Comparison of ENCODE assay signal across 1 cellular context in genomic region chr2:233818639-233819621, GRCh38.
TF ChIP-seq lines count a peak whose summit lies in the region.

No MANE protein-coding gene starts in this region.

TF ChIP-seq in liver, 16 proteins besides CTCF, POLR2A, EP300 and RAD21 (continued from another document):
- no peak for TF ChIP-seq REST (IDR thresholded peaks at IDR 0.05)
- no peak for TF ChIP-seq ATF3 (IDR thresholded peaks at IDR 0.05)
- TF ChIP-seq FOXA2 (IDR thresholded peaks at IDR 0.05): no peak
- TF ChIP-seq RXRA (IDR thresholded peaks at IDR 0.05): no peak
- TF ChIP-seq FOXA1 (IDR thresholded peaks at IDR 0.05): no peak
- TF ChIP-seq HNF4A (conservative IDR thresholded peaks at IDR 0.05): no peak
